ENCODE assay signal across 8 cellular contexts in genomic region chr10:73785221-73785720, GRCh38. TPM values are rescaled to one million over a fixed set of nuclear protein-coding genes. Genes with fewer than 3 reads are reported as not detected.
DNase-seq lines count a peak whose midpoint lies in the region; ATAC-seq and TF ChIP-seq lines count a peak whose summit lies in the region.

TSS of gene ZSWIM8 (plus strand) at chr10:73785606. CDS start at chr10:73785879, 273 bp downstream.

- peak within 1 kb of the TSS; percentile 98 for H3K27ac Mint-ChIP-seq in dendritic cell treated with granulocyte-macrophage colony-stimulating factor and Interleukin-4, amounts not matched to agents 40 ng/mL and 50 ng/mL, for 4 days

- peak; percentile 81 for ATAC-seq in GM19395 (IDR thresholded peaks at IDR 0.05; ENCODE audit: unreplicated experiment)
- ATAC-seq in HG03565 (IDR thresholded peaks at IDR 0.05; ENCODE audit: unreplicated experiment) = peak; percentile 74
- ATAC-seq in left lobe of liver = peak; percentile 81

- H3K4me3 Mint-ChIP-seq in dendritic cell treated with granulocyte-macrophage colony-stimulating factor and Interleukin-4, amounts not matched to agents 40 ng/mL and 50 ng/mL, for 4 days = peak within 1 kb of the TSS; percentile 93

- H3K27me3 Mint-ChIP-seq in dendritic cell treated with granulocyte-macrophage colony-stimulating factor and Interleukin-4, amounts not matched to agents 40 ng/mL and 50 ng/mL, for 4 days = no peaks in the 10 kb centered on the region

- H3K27ac ChIP-seq in C4-2B = peak within 1 kb of the TSS; percentile 80

- H3K36me3 Mint-ChIP-seq in dendritic cell treated with granulocyte-macrophage colony-stimulating factor and Interleukin-4, amounts not matched to agents 40 ng/mL and 50 ng/mL, for 4 days (ENCODE audit: low read depth) = peaks cover 63% of the 10 kb centered on the region

- no peaks in the 10 kb centered on the region for H3K9me3 Mint-ChIP-seq in dendritic cell treated with granulocyte-macrophage colony-stimulating factor and Interleukin-4, amounts not matched to agents 40 ng/mL and 50 ng/mL, for 4 days

- intact Hi-C loops in dendritic cell treated with granulocyte-macrophage colony-stimulating factor and Interleukin-4, amounts not matched to agents 40 ng/mL and 50 ng/mL, for 4 days (cut with micrococcal nuclease) = loop anchor here (1.0 to 2.0 kb wide), 2 partner anchors 41 to 90 kb away; partner anchors contain the start of genes CAMK2G and SEC24C

- peaks cover 45% of the 10 kb centered on the region for H3K4me1 Mint-ChIP-seq in dendritic cell treated with granulocyte-macrophage colony-stimulating factor and Interleukin-4, amounts not matched to agents 40 ng/mL and 50 ng/mL, for 4 days (ENCODE audit: low read depth)

- TF ChIP-seq CTCF in C4-2B (conservative IDR thresholded peaks at IDR 0.05) = no peak; the same call in 1 of the 2 replicates

- DNase-seq in NCI-H774 (lab: John Stamatoyannopoulos, UW) (peak; percentile 87), left lobe of liver (ENCODE audit: low spot score) (peak; percentile 88)
- peak; percentile 76 for DNase-seq in activated CD4-positive, alpha-beta T cell treated with anti-CD3 and anti-CD28 coated beads, Interleukin-2, amount 50 U/mL, for 4 hours
- DNase-seq in stimulated activated CD4-positive, alpha-beta T cell treated with anti-CD3 and anti-CD28 coated beads, Interleukin-2, amount 100 ng/mL, for 4 hours (ENCODE audit: low read depth) = peak; percentile 75

RNA-seq across cellular contexts. Expression of gene ZSWIM8, which starts in this region (rescaled TPM):
- 101 TPM for total RNA-seq in left lobe of liver

Comparison
In these comparisons a context has a peak if more than half of its experiments do, and no peak if none do; other contexts are left out.
1. Peak in every context shown above with its lines: DNase-seq, ATAC-seq and H3K27ac ChIP-seq.